ENCODE assay signal across 8 cellular contexts in the genomic region with DNA sequence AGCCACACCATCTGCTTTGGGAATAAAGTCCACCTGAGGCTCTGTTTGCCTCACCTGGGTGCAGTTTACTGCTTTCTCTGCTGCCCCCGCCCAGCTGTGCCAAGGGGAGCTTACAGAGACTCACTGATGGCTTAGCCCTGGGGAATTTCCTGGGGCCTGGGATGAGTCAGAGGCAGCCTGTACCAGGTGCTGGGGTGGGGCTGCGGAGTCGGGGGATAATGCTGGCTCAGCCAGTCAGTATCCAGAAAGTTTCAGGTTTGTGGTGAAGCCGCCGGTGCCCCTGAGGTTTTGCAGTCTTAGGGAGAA. TPM values are rescaled to one million over a fixed set of nuclear protein-coding genes. Genes with fewer than 3 reads are reported as not detected.
A peak's percentile ranks its signal among the peaks of the same experiment; 100 is the strongest.
DNase-seq lines count a peak whose midpoint lies in the region; ATAC-seq, FAIRE-seq and TF ChIP-seq lines count a peak whose summit lies in the region.

No MANE protein-coding gene starts in this region.

- DNase-seq in D341Med (ENCODE audit: low spot score) = peak; percentile 77
- DNase-seq in HT1080 (ENCODE audit: low read depth) = peak; percentile 83
- DNase-seq in activated T-helper 9 cell treated with anti-CD3 and anti-CD28 coated beads, Interleukin-2, amount 50 U/mL, for 16 hours (ENCODE audit: low read depth) = peak; percentile 58
- peak; percentile 90 to 94 (median 91) for DNase-seq in mucosa of descending colon
- DNase-seq in midbrain (lab: John Stamatoyannopoulos, UW) = no peak
- DNase-seq in frontal cortex (ENCODE audit: low spot score in 2 of 2) = no peak
- DNase-seq in inferior parietal cortex (ENCODE audit: extremely low spot score) = no peak

- H3K4me3 ChIP-seq in mucosa of descending colon = no peak overlapping the region

- FAIRE-seq in frontal cortex (lab: Jason Lieb, UNC) = no peak

- no peak for TF ChIP-seq CTCF in mucosa of descending colon (IDR thresholded peaks at IDR 0.05)

- intact Hi-C loops in mucosa of descending colon (cut with DNase I, micrococcal nuclease) = no loop called here

- peaks cover 48% of the 10 kb centered on the region for H3K4me1 ChIP-seq in mucosa of descending colon (ENCODE audit: low read depth)

- H3K9me3 ChIP-seq in mucosa of descending colon = no peaks in the 10 kb centered on the region

- no peaks in the 10 kb centered on the region for H3K36me3 ChIP-seq in mucosa of descending colon (ENCODE audit: low read depth)

- ATAC-seq in mucosa of descending colon (peak; percentile 89), GM19328 (IDR thresholded peaks at IDR 0.05; ENCODE audit: unreplicated experiment) (no peak)

RNA-seq across cellular contexts. Expression of a gene that starts 22.3 kb away (rescaled TPM):
- 23.5 and 27.9 TPM in 2 replicates for total RNA-seq in HT1080 (2014; rRNA removed; shearing (Covaris generic))
- polyA plus RNA-seq in HT1080 (2015; cell fraction: cytosol; rRNA removed) = 17.4 and 18.0 TPM in 2 replicates
- 68.7 and 70.0 TPM in 2 replicates for polyA plus RNA-seq in HT1080 (2015; cell fraction: nucleus; rRNA removed)
- total RNA-seq in mucosa of descending colon (10 to 100 TPM; 72.0 to 96.6 (median 91.4) TPM), frontal cortex (7.3 TPM)

Comparison
In these comparisons a context has a peak if more than half of its experiments do, and no peak if none do; other contexts are left out.
1. DNase-seq: peak in D341Med (single experiment), HT1080 (single experiment), activated T-helper 9 cell treated with anti-CD3 and anti-CD28 coated beads, Interleukin-2, amount 50 U/mL, for 16 hours (single experiment) and mucosa of descending colon (3 of 3); none in midbrain (single experiment), frontal cortex (0 of 2) and inferior parietal cortex (single experiment).